ENCODE assay signal across 22 cellular contexts in the genomic region with DNA sequence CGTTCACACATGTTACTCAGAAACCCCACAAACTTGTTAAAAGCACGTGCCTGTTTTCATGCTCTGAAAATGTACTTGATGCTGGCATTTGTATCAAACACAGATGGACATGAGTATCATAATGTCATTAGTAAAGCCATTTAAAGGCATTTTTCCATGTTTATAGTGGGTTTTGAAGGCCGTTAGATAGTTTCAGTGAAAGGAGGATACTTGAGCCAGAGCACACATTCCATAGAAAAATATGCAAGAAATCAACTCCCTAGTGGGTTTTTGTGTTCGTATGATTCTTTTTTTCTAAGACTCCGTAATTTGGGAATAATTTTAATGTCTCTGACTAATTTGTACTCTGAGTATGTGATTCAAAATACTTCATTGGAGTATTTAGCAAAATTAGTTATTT.
"Had no signal": no experiment of that assay in that cellular context is flagged by ENCODE, and none has a peak within 500 bp of the region (broad histone marks: within the 10 kb centered on the region; RNA-seq: fewer than 3 reads in every experiment).

No MANE protein-coding gene starts in this region.

- H3K9ac ChIP-seq: SK-N-SH had no signal

- ATAC-seq: HepG2, Panc1, PC-3 had no signal

- H3K4me2 ChIP-seq: SK-N-SH had no signal

- H3K27ac ChIP-seq: RWPE1 had no signal

- DNase-seq: IMR-90, Karpas-422, KG1, MM.1S, NCI-H1092 treated with DMSO at 0.1 percent for 48 hours, NCI-H1436, NCI-H187, NCI-H2029, NCI-H2081 treated with DMSO at 0.1 percent for 48 hours, NCI-H2171, NCI-H226, NCI-H446, NCI-H510A, NCI-H524 treated with DMSO at 0.1 percent for 48 hours, NCI-H69, NCI-H774, PC-3, SHP77, SK-N-SH had no signal
